ENCODE assay signal across 1 cellular context in the genomic region with DNA sequence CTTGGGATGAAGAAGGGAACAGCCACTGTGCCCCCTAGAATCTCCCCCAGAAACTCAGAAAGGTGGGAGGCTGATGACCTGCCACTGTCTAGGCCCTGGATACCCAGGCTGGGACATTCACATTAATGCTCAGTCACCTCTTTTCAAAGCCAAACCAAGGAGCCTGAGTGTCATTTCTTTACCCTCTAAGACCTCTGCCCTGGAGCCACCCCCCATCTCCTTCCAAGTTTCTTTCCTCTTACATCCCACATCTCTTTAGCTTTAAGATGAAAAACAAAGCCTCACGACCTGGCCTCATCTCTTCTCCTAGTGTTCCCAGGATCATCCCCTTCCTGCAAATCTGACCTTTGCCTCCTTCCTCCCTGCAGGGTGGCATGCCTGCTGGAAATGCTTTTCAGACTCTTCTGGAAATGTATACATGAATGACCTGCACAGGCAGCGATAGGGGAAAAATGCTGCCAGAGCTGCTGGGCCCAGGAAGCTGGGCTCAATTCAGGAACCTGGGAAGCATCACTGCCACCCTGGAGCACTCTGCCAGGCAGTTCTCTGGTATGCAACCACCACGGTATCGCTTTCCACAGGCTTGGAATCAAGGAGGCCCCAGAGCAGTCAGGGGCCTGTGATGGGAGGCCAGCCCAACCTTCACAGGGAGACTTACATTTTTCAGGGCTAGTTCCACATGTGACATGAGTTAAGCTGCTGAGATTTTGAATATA.
A peak's percentile ranks its signal among the peaks of the same experiment; 100 is the strongest.
TF ChIP-seq lines count a peak whose summit lies in the region.

No MANE protein-coding gene starts in this region.

TF ChIP-seq in HepG2, 621 proteins besides CTCF, POLR2A, EP300 and RAD21 (continued from another document):
- TF ChIP-seq ZNF687 (CRISPR knock-in tag; IDR thresholded peaks at IDR 0.05), result peak; percentile 18; the same call in 1 of the 2 replicates
- TF ChIP-seq, protein P1, sequence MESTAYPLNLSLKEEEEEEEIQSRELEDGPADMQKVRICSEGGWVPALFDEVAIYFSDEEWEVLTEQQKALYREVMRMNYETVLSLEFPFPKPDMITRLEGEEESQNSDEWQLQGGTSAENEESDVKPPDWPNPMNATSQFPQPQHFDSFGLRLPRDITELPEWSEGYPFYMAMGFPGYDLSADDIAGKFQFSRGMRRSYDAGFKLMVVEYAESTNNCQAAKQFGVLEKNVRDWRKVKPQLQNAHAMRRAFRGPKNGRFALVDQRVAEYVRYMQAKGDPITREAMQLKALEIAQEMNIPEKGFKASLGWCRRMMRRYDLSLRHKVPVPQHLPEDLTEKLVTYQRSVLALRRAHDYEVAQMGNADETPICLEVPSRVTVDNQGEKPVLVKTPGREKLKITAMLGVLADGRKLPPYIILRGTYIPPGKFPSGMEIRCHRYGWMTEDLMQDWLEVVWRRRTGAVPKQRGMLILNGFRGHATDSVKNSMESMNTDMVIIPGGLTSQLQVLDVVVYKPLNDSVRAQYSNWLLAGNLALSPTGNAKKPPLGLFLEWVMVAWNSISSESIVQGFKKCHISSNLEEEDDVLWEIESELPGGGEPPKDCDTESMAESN (CRISPR knock-in tag; conservative IDR thresholded peaks at IDR 0.05), result no peak
- TF ChIP-seq SIX4 (CRISPR knock-in tag; IDR thresholded peaks at IDR 0.05), result no peak
- peak; percentile 60; the same call in 1 of the 2 replicates for TF ChIP-seq ZNF263 (CRISPR knock-in tag; IDR thresholded peaks at IDR 0.05)
- TF ChIP-seq POLR2AphosphoS2 (IDR thresholded peaks at IDR 0.05; ENCODE audit: low read depth, low read length), result no peak
- TF ChIP-seq ZNF607 (CRISPR knock-in tag; IDR thresholded peaks at IDR 0.05; ENCODE audit: borderline replicate concordance), result no peak
- TF ChIP-seq ZHX2 (IDR thresholded peaks at IDR 0.05; ENCODE audit: low read depth), result no peak
- TF ChIP-seq ZHX2 (CRISPR knock-in tag; IDR thresholded peaks at IDR 0.05; ENCODE audit: borderline replicate concordance), result no peak
- TF ChIP-seq, protein P2, sequence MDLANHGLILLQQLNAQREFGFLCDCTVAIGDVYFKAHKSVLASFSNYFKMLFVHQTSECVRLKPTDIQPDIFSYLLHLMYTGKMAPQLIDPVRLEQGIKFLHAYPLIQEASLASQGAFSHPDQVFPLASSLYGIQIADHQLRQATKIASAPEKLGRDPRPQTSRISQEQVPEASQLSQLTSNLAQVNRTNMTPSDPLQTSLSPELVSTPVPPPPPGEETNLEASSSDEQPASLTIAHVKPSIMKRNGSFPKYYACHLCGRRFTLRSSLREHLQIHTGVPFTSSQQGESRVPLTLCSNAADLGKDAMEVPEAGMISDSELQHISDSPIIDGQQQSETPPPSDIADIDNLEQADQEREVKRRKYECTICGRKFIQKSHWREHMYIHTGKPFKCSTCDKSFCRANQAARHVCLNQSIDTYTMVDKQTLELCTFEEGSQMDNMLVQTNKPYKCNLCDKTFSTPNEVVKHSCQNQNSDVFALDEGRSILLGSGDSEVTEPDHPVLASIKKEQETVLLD (CRISPR knock-in tag; IDR thresholded peaks at IDR 0.05; ENCODE audit: low read depth), result no peak
- no peak for TF ChIP-seq TIGD3 (CRISPR knock-in tag; IDR thresholded peaks at IDR 0.05; ENCODE audit: borderline replicate concordance)
- TF ChIP-seq ZNF451 (CRISPR knock-in tag; IDR thresholded peaks at IDR 0.05), result no peak
